Comparison of ENCODE assay signal across 16 cellular contexts in genomic region chr5:33235304-33235703, GRCh38.
"Had no signal": no experiment of that assay in that cellular context is flagged by ENCODE, and none has a peak within 500 bp of the region (broad histone marks: within the 10 kb centered on the region; RNA-seq: fewer than 3 reads in every experiment).

No MANE protein-coding gene starts in this region.

- H3K27me3 Mint-ChIP-seq: activated CD4-positive, alpha-beta T cell treated with anti-CD3 and anti-CD28 coated beads, Interleukin-2, amount 10 ng/mL, durations not matched to agents 24 days and 14 days; brain; central memory CD8-positive, alpha-beta T cell; stimulated activated memory B cell treated with anti-CD40 and anti-IgM and Interleukin-4, amounts not matched to agents 10 μg/mL and 1 μg/mL and 100 μg/mL, for 72 hours; type B pancreatic cell had no signal

- H3K4me3 ChIP-seq: coronary artery, esophagus muscularis mucosa, heart right ventricle, sigmoid colon, testis had no signal

- DNase-seq: anterior cingulate cortex; heart right ventricle; kidney glomerular epithelial cell; natural killer cell; nucleus accumbens; sigmoid colon; stimulated activated CD4-positive, alpha-beta T cell treated with anti-CD3 and anti-CD28 coated beads, Interleukin-4, amount 100 ng/mL, for 4 hours; T-cell; testis had no signal

- H3K9me3 Mint-ChIP-seq: stimulated activated memory B cell treated with anti-CD40 and anti-IgM and Interleukin-4, amounts not matched to agents 10 μg/mL and 1 μg/mL and 100 μg/mL, for 72 hours; T-cell; type B pancreatic cell had no signal

- H3K36me3 ChIP-seq: esophagus muscularis mucosa, heart right ventricle, sigmoid colon had no signal

- H3K27ac Mint-ChIP-seq: stimulated activated memory B cell treated with anti-CD40 and anti-IgM and Interleukin-4, amounts not matched to agents 10 μg/mL and 1 μg/mL and 100 μg/mL, for 72 hours; type B pancreatic cell had no signal

- H3K27me3 ChIP-seq: esophagus muscularis mucosa, heart right ventricle, sigmoid colon, testis had no signal

- H3K9me3 ChIP-seq: esophagus muscularis mucosa, heart right ventricle, sigmoid colon, testis had no signal

- H3K27ac ChIP-seq: coronary artery, esophagus muscularis mucosa, heart right ventricle, sigmoid colon, testis had no signal

- H3K4me3 Mint-ChIP-seq: brain; central memory CD8-positive, alpha-beta T cell; natural killer cell; stimulated activated memory B cell treated with anti-CD40 and anti-IgM and Interleukin-4, amounts not matched to agents 10 μg/mL and 1 μg/mL and 100 μg/mL, for 72 hours; T-cell; type B pancreatic cell had no signal

- ATAC-seq: heart right ventricle; stimulated activated memory B cell treated with anti-CD40 and anti-IgM and Interleukin-4, amounts not matched to agents 10 μg/mL and 1 μg/mL and 100 μg/mL, for 72 hours had no signal

- H3K4me1 Mint-ChIP-seq: central memory CD8-positive, alpha-beta T cell had no signal

- H3K36me3 Mint-ChIP-seq: brain; natural killer cell; stimulated activated memory B cell treated with anti-CD40 and anti-IgM and Interleukin-4, amounts not matched to agents 10 μg/mL and 1 μg/mL and 100 μg/mL, for 72 hours; T-cell; type B pancreatic cell had no signal
